Comparison of ENCODE assay signal across 16 cellular contexts in the genomic region with DNA sequence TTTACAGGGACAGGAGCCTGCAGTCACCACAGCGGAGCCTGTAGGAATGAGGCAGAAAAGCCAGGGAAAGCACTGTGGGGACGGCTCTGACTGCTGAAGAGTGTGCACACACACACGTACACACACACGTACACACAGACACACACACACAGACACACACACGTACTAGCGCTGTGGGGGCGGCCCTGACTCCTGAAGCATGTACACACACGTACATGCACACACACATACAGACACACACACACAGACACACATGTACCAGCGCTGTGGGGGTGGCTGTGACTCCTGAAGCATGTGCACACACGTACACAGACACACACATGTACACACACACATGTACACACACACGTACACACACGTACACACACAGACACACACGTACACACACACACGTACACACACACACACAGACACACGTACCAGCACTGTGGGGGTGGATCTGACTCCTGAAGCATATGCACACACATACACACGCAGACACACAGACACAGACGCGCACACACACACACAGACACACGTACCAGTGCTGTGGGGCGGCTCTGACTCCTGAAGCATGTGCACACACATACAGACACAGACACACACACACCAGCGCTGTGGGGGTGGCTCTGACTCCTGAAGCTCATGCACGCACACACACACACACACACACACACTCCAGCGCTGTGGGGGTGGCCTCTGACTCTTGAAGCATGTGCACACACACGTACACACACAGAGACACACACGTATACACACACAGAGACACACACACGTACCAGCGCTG.
"Had no signal": no experiment of that assay in that cellular context is flagged by ENCODE, and none has a peak within 500 bp of the region (broad histone marks: within the 10 kb centered on the region; RNA-seq: fewer than 3 reads in every experiment).

No MANE protein-coding gene starts in this region.

- H3K27me3 ChIP-seq: ascending aorta, cardiac muscle cell had no signal

- H3K27ac ChIP-seq: ascending aorta, cardiac muscle cell, esophagus squamous epithelium, skin epidermis, tibial artery, WERI-Rb-1 had no signal

- H3K36me3 ChIP-seq: ascending aorta, cardiac muscle cell, esophagus squamous epithelium, tibial artery, WERI-Rb-1 had no signal

- H3K4me1 Mint-ChIP-seq: activated CD4-positive, alpha-beta T cell treated with anti-CD3 and anti-CD28 coated beads for 36 hours had no signal

- H3K9me3 ChIP-seq: ascending aorta, esophagus squamous epithelium, tibial artery had no signal

- H3K9me3 Mint-ChIP-seq: activated naive CD8-positive, alpha-beta T cell treated with anti-CD3 and anti-CD28 coated beads, Interleukin-2, amount 50 U/mL, for 24 hours; T-cell had no signal

- H3K36me3 Mint-ChIP-seq: T-cell had no signal

- H3K27me3 Mint-ChIP-seq: activated CD4-positive, alpha-beta memory T cell treated with anti-CD3 and anti-CD28 coated beads, Interleukin-2, amount 10 ng/mL, durations not matched to agents 7 days and 5 days had no signal

- ATAC-seq: activated CD4-positive, alpha-beta T cell treated with anti-CD3 and anti-CD28 coated beads for 36 hours; activated naive CD8-positive, alpha-beta T cell treated with anti-CD3 and anti-CD28 coated beads, Interleukin-2, amount 50 U/mL, for 24 hours; T-cell had no signal

- H3K4me3 Mint-ChIP-seq: activated CD4-positive, alpha-beta memory T cell treated with anti-CD3 and anti-CD28 coated beads, Interleukin-2, amount 10 ng/mL, durations not matched to agents 7 days and 5 days; activated CD4-positive, alpha-beta T cell treated with anti-CD3 and anti-CD28 coated beads for 36 hours; activated naive CD8-positive, alpha-beta T cell treated with anti-CD3 and anti-CD28 coated beads, Interleukin-2, amount 50 U/mL, for 24 hours; activated T-helper 1 cell treated with anti-CD3 and anti-CD28 coated beads, Interleukin-12 subunit alpha, Interleukin-12 subunit beta, Interleukin-2, Interleukin-4 antibody, amounts not matched to agents 30 ng/mL and 10 ng/mL and 1 ng/mL, durations not matched to agents 14 hours and 24 hours and 36 hours had no signal

- H3K27ac Mint-ChIP-seq: activated CD4-positive, alpha-beta memory T cell treated with anti-CD3 and anti-CD28 coated beads, Interleukin-2, amount 10 ng/mL, durations not matched to agents 7 days and 5 days; activated CD4-positive, alpha-beta T cell treated with anti-CD3 and anti-CD28 coated beads for 36 hours; activated naive CD8-positive, alpha-beta T cell treated with anti-CD3 and anti-CD28 coated beads, Interleukin-2, amount 50 U/mL, for 24 hours; activated T-helper 1 cell treated with anti-CD3 and anti-CD28 coated beads, Interleukin-12 subunit alpha, Interleukin-12 subunit beta, Interleukin-2, Interleukin-4 antibody, amounts not matched to agents 30 ng/mL and 10 ng/mL and 1 ng/mL, durations not matched to agents 14 hours and 24 hours and 36 hours; T-cell had no signal

- H3K4me1 ChIP-seq: ascending aorta had no signal

- H3K4me3 ChIP-seq: ascending aorta, cardiac muscle cell, esophagus squamous epithelium, skin epidermis, tibial artery had no signal

- DNase-seq: activated CD4-positive, alpha-beta memory T cell treated with anti-CD3 and anti-CD28 coated beads, Interleukin-2, amount 10 ng/mL, durations not matched to agents 7 days and 5 days; activated CD4-positive, alpha-beta T cell treated with anti-CD3 and anti-CD28 coated beads for 36 hours; activated CD8-positive, alpha-beta memory T cell treated with anti-CD3 and anti-CD28 coated beads, Interleukin-2, amount 50 U/mL, for 48 hours; activated naive CD4-positive, alpha-beta T cell; activated naive CD8-positive, alpha-beta T cell treated with anti-CD3 and anti-CD28 coated beads, Interleukin-2, amount 50 U/mL, for 24 hours; esophagus squamous epithelium; foreskin fibroblast; glutamatergic neuron; mammary epithelial cell; T-cell; WERI-Rb-1 had no signal
